In the genomic region with DNA sequence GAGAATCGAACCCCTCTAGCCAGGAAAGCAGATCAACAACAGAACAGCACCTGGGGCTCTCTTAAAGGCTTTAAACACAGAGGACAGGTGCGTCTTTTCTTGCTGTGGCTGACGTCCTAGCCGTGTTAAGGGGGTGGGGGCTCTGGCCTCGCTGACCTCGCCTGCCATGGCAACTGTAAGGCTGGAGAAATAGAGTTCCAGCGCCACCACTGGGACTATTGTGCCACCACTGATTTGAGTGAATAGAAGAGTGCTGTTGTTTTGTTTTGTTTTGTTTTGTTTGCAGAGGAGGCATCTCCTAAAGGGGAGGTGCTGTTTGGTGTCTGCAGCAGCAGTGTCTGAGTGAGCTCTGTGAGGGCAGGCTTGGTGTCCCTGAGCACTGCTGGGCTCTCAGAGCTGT, we compare ENCODE assay signal across 17 cellular contexts. TPM values are rescaled to one million over a fixed set of nuclear protein-coding genes. Genes with fewer than 3 reads are reported as not detected.
DNase-seq lines count a peak whose midpoint lies in the region; ATAC-seq, FAIRE-seq and TF ChIP-seq lines count a peak whose summit lies in the region.
"Had no signal": no experiment of that assay in that cellular context is flagged by ENCODE, and none has a peak within 500 bp of the region (broad histone marks: within the 10 kb centered on the region; RNA-seq: fewer than 3 reads in every experiment).

No MANE protein-coding gene starts in this region.

- intact Hi-C loops in activated CD8-positive, alpha-beta T cell treated with anti-CD3 and anti-CD28 coated beads for 36 hours (cut with micrococcal nuclease), result no loop called here
- intact Hi-C loops in K562 (cut with micrococcal nuclease), result no loop called here

- no peaks in the 10 kb centered on the region for H3K36me3 ChIP-seq in K562 (ENCODE audit: control insufficient read depth, insufficient read depth, low read length)
- H3K36me3 ChIP-seq in GM23248 (ENCODE audit: low read depth), result no peaks in the 10 kb centered on the region

- H3K9me1 ChIP-seq in K562 (ENCODE audit: control insufficient read depth, insufficient read depth, low read length), result no peaks in the 10 kb centered on the region

- H4K20me1 ChIP-seq in K562 (replicated peaks; ENCODE audit: control insufficient read depth, insufficient read depth, low read length), result no peaks in the 10 kb centered on the region
- no peaks in the 10 kb centered on the region for H4K20me1 ChIP-seq in GM23248 (ENCODE audit: insufficient read depth)

- TF ChIP-seq POLR2A in K562 (conservative IDR thresholded peaks at IDR 0.05), result no peak

- H3K4me1 ChIP-seq in K562 (replicated peaks in 1 of 2; ENCODE audit: control insufficient read depth in 2 of 2, insufficient read depth in 2 of 2, low read length in 2 of 2) (no peaks in the 10 kb centered on the region), GM23248 (ENCODE audit: insufficient read depth) (no peaks in the 10 kb centered on the region)

- in situ Hi-C loops in K562 (cut with MboI) (no loop called here), GM23248 (cut with MboI) (no loop called here)

- no peaks in the 10 kb centered on the region for H3K9me2 ChIP-seq in GM23248 (ENCODE audit: insufficient read depth)

- peaks cover 4% of the 10 kb centered on the region for H3K4me1 Mint-ChIP-seq in activated CD8-positive, alpha-beta T cell treated with anti-CD3 and anti-CD28 coated beads for 36 hours (ENCODE audit: low read depth)
- H3K4me1 Mint-ChIP-seq in activated CD8-positive, alpha-beta T cell treated with anti-CD3 and anti-CD28 coated beads, Interleukin-2, amount 10 ng/mL, durations not matched to agents 7 days and 5 days (ENCODE audit: low read depth), result peaks cover 12% of the 10 kb centered on the region
- no peaks in the 10 kb centered on the region for H3K4me1 Mint-ChIP-seq in immature natural killer cell
- H3K4me1 Mint-ChIP-seq: activated CD4-positive, alpha-beta T cell treated with anti-CD3 and anti-CD28 coated beads, Interleukin-2, amount 10 ng/mL, durations not matched to agents 24 days and 14 days had no signal

- H3K4me3 ChIP-seq in K562, result no peak overlapping the region
- no peak overlapping the region for H3K4me3 ChIP-seq in GM23248

- no peak overlapping the region for H3K27ac Mint-ChIP-seq in activated CD8-positive, alpha-beta T cell treated with anti-CD3 and anti-CD28 coated beads for 36 hours
- no peak overlapping the region for H3K27ac Mint-ChIP-seq in activated CD8-positive, alpha-beta T cell treated with anti-CD3 and anti-CD28 coated beads, Interleukin-2, amount 10 ng/mL, durations not matched to agents 7 days and 5 days
- no peak overlapping the region for H3K27ac Mint-ChIP-seq in immature natural killer cell
- H3K27ac Mint-ChIP-seq: activated CD4-positive, alpha-beta T cell treated with anti-CD3 and anti-CD28 coated beads, Interleukin-2, amount 10 ng/mL, durations not matched to agents 24 days and 14 days had no signal

- H3K27me3 ChIP-seq in K562 (ENCODE audit: control insufficient read depth in 2 of 2, insufficient read depth in 2 of 2, low read length in 2 of 2), result peaks cover 0 to 38% of the 10 kb centered on the region in 2 experiments; a peak in 3 of 5 replicates
- H3K27me3 ChIP-seq in GM23248 (replicated peaks; ENCODE audit: insufficient read depth), result peaks cover 12% of the 10 kb centered on the region

- FAIRE-seq in K562 (lab: Jason Lieb, UNC), result no peak
- FAIRE-seq in urothelium cell line (lab: Jason Lieb, UNC), result peak; percentile 30

- no peak overlapping the region for H3K27ac ChIP-seq in K562 (ENCODE audit: extremely low read depth, low read depth, low read length)
- H3K27ac ChIP-seq in GM23248, result no peak overlapping the region

- no TSS peak for BruUV-seq in K562 (replicated peaks; lab: Mats Ljungman, UMichigan)

- no peak overlapping the region for H3K9ac ChIP-seq in K562 (ENCODE audit: insufficient read depth in 1 of 2, low read depth in 2 of 2, low read length in 2 of 2)
- H3K9ac ChIP-seq in GM23248, result no peak overlapping the region

- no peak for TF ChIP-seq CTCF in activated CD8-positive, alpha-beta T cell treated with anti-CD3 and anti-CD28 coated beads for 36 hours (IDR thresholded peaks at IDR 0.05)
- peak in 1 of 3 experiments; percentile 11; a peak in 1 of 6 replicates for TF ChIP-seq CTCF in K562 (IDR thresholded peaks at IDR 0.05 in 2 of 3, conservative IDR thresholded peaks at IDR 0.05 in 1 of 3; ENCODE audit: insufficient read depth in 2 of 3, low read depth in 1 of 3, low read length in 3 of 3)

- H3K79me2 ChIP-seq in K562 (ENCODE audit: control insufficient read depth, insufficient read depth, low read length) (no peaks in the 10 kb centered on the region), GM23248 (ENCODE audit: insufficient read depth) (no peaks in the 10 kb centered on the region)

- POLR2A ChIA-PET in activated CD8-positive, alpha-beta T cell treated with anti-CD3 and anti-CD28 coated beads for 36 hours (lab: Charles Lee), result no interaction called here
- POLR2A ChIA-PET in activated CD8-positive, alpha-beta T cell treated with anti-CD3 and anti-CD28 coated beads, Interleukin-2, amount 10 ng/mL, durations not matched to agents 7 days and 5 days (lab: Charles Lee), result no interaction called here
- POLR2A ChIA-PET in K562 (lab: Yijun Ruan, JAX), result no interaction called here

- CTCF ChIA-PET in activated CD8-positive, alpha-beta T cell treated with anti-CD3 and anti-CD28 coated beads for 36 hours (lab: Charles Lee), result interaction anchor here (1.5 kb wide), 1 partner anchor 157 kb away, joined by 6 read pairs; no protein-coding TSS in a partner anchor
- CTCF ChIA-PET in activated CD8-positive, alpha-beta T cell treated with anti-CD3 and anti-CD28 coated beads, Interleukin-2, amount 10 ng/mL, durations not matched to agents 7 days and 5 days (lab: Charles Lee), result no interaction called here
- CTCF ChIA-PET in K562 (lab: Yijun Ruan, JAX; ENCODE audit: low intra/inter-chr PET ratio), result no interaction called here

- no peaks in the 10 kb centered on the region for H3K9me3 ChIP-seq in K562 (replicated peaks; ENCODE audit: control insufficient read depth, insufficient read depth, low read depth, low read length)
- H3K9me3 ChIP-seq in GM23248 (ENCODE audit: low read depth), result no peaks in the 10 kb centered on the region

- H2AFZ ChIP-seq in K562 (ENCODE audit: low read depth, low read length), result no peak overlapping the region
- H2AFZ ChIP-seq in GM23248, result no peak overlapping the region

- ATAC-seq in activated CD8-positive, alpha-beta T cell treated with anti-CD3 and anti-CD28 coated beads for 36 hours, result no peak
- ATAC-seq in activated CD8-positive, alpha-beta T cell treated with anti-CD3 and anti-CD28 coated beads, Interleukin-2, amount 10 ng/mL, durations not matched to agents 7 days and 5 days, result no peak
- ATAC-seq in K562, result no peak
- ATAC-seq: left lobe of liver; stimulated activated naive CD8-positive, alpha-beta T cell treated with anti-CD3 and anti-CD28 coated beads, Interleukin-15, Interleukin-2, amounts not matched to agents 100 U/mL and 50 U/mL, for 24 hours had no signal

- H3K4me3 Mint-ChIP-seq in activated CD8-positive, alpha-beta T cell treated with anti-CD3 and anti-CD28 coated beads for 36 hours, result no peak overlapping the region
- H3K4me3 Mint-ChIP-seq in activated CD8-positive, alpha-beta T cell treated with anti-CD3 and anti-CD28 coated beads, Interleukin-2, amount 10 ng/mL, durations not matched to agents 7 days and 5 days, result no peak overlapping the region
- H3K4me3 Mint-ChIP-seq in immature natural killer cell, result no peak overlapping the region
- H3K4me3 Mint-ChIP-seq: activated CD4-positive, alpha-beta T cell treated with anti-CD3 and anti-CD28 coated beads, Interleukin-2, amount 10 ng/mL, durations not matched to agents 24 days and 14 days had no signal

- no peaks in the 10 kb centered on the region for H3K9me3 Mint-ChIP-seq in activated CD8-positive, alpha-beta T cell treated with anti-CD3 and anti-CD28 coated beads for 36 hours
- no peaks in the 10 kb centered on the region for H3K9me3 Mint-ChIP-seq in activated CD8-positive, alpha-beta T cell treated with anti-CD3 and anti-CD28 coated beads, Interleukin-2, amount 10 ng/mL, durations not matched to agents 7 days and 5 days (ENCODE audit: insufficient read depth)
- H3K9me3 Mint-ChIP-seq in immature natural killer cell, result no peaks in the 10 kb centered on the region
- H3K9me3 Mint-ChIP-seq: activated CD4-positive, alpha-beta T cell treated with anti-CD3 and anti-CD28 coated beads, Interleukin-2, amount 10 ng/mL, durations not matched to agents 24 days and 14 days had no signal

- no peak for TF ChIP-seq RAD21 in K562 (CRISPR knock-in tag; conservative IDR thresholded peaks at IDR 0.05 in 1 of 2, IDR thresholded peaks at IDR 0.05 in 1 of 2)

- no peak for TF ChIP-seq EP300 in K562 (IDR thresholded peaks at IDR 0.05; ENCODE audit: low read length)

- H3K27me3 Mint-ChIP-seq in activated CD8-positive, alpha-beta T cell treated with anti-CD3 and anti-CD28 coated beads for 36 hours, result peaks cover 17% of the 10 kb centered on the region
- H3K27me3 Mint-ChIP-seq in activated CD8-positive, alpha-beta T cell treated with anti-CD3 and anti-CD28 coated beads, Interleukin-2, amount 10 ng/mL, durations not matched to agents 7 days and 5 days (ENCODE audit: low read depth), result peaks cover 23% of the 10 kb centered on the region
- peaks cover 7 to 16% (median 11%) of the 10 kb centered on the region in 3 donors for H3K27me3 Mint-ChIP-seq in immature natural killer cell (ENCODE audit: low read depth in 3 of 3)

- H3K36me3 Mint-ChIP-seq in activated CD8-positive, alpha-beta T cell treated with anti-CD3 and anti-CD28 coated beads for 36 hours (ENCODE audit: low read depth), result no peaks in the 10 kb centered on the region
- no peaks in the 10 kb centered on the region for H3K36me3 Mint-ChIP-seq in activated CD8-positive, alpha-beta T cell treated with anti-CD3 and anti-CD28 coated beads, Interleukin-2, amount 10 ng/mL, durations not matched to agents 7 days and 5 days (ENCODE audit: low read depth)
- H3K36me3 Mint-ChIP-seq in immature natural killer cell, result no peaks in the 10 kb centered on the region

- no peaks in the 10 kb centered on the region for H3F3A ChIP-seq in GM23248 (ENCODE audit: insufficient read depth)

- DNase-seq in activated CD8-positive, alpha-beta T cell treated with anti-CD3 and anti-CD28 coated beads for 36 hours, result peak; percentile 4
- no peak for DNase-seq in activated CD8-positive, alpha-beta T cell treated with anti-CD3 and anti-CD28 coated beads, Interleukin-2, amount 10 ng/mL, durations not matched to agents 7 days and 5 days
- DNase-seq in NCI-H2196 (lab: John Stamatoyannopoulos, UW; ENCODE audit: unreplicated experiment) (peak; percentile 44), K562 (ENCODE audit: extremely low read depth in 1 of 4, low spot score in 3 of 4) (no peak), urothelium cell line (ENCODE audit: low spot score) (no peak), immature natural killer cell (no peak), GDM1 (lab: John Stamatoyannopoulos, UW) (no peak), GM23248 (no peak)
- DNase-seq: activated CD4-positive, alpha-beta T cell treated with anti-CD3 and anti-CD28 coated beads, Interleukin-2, amount 10 ng/mL, durations not matched to agents 24 days and 14 days; activated naive CD4-positive, alpha-beta T cell; HCEC 1CT; NCI-H1048; stimulated activated naive CD8-positive, alpha-beta T cell treated with anti-CD3 and anti-CD28 coated beads, Interleukin-15, Interleukin-2, amounts not matched to agents 100 U/mL and 50 U/mL, for 24 hours had no signal

- 1% methylated on average over 7 of the region's 7 CpGs for WGBS in K562 (ENCODE audit: insufficient coverage, low coverage, missing lambda C conversion rate)
- 3 to 7% methylated on average over 7 of the region's 7 CpGs for WGBS in GM23248 (ENCODE audit: low coverage in 1 of 2, low lambda C conversion rate in 2 of 2, missing lambda C conversion rate in 2 of 2), 2 experiments

- H3K4me2 ChIP-seq in K562 (ENCODE audit: insufficient read depth, low read length) (no peak overlapping the region), GM23248 (ENCODE audit: unreplicated experiment) (no peak overlapping the region)

RNA-seq across cellular contexts. Expression of gene PRMT8, which starts 34.2 kb away (rescaled TPM):
- total RNA-seq in activated CD8-positive, alpha-beta T cell treated with anti-CD3 and anti-CD28 coated beads for 36 hours, result not detected
- total RNA-seq in activated CD8-positive, alpha-beta T cell treated with anti-CD3 and anti-CD28 coated beads, Interleukin-2, amount 10 ng/mL, durations not matched to agents 7 days and 5 days, result not detected
- not detected in 2 replicates for total RNA-seq in K562 (2011; cell fraction: chromatin; rRNA removed; ENCODE audit: low replicate concordance)
- total RNA-seq in K562 (2011; cell fraction: nucleolus; rRNA removed), result not detected in 2 replicates
- not detected in 2 replicates for total RNA-seq in K562 (2011; cell fraction: nucleoplasm; rRNA removed)
- total RNA-seq in K562 (2014; rRNA removed) (not detected in 2 replicates), K562 (2014; rRNA removed; fragmentation: Illumina TruSeq; extraction: Trizol) (not detected in 2 replicates), K562 (2015; rRNA removed; fragmentation: Illumina TruSeq; extraction: Trizol) (not detected in 2 replicates), K562 (2021) (not detected in 2 replicates)
- polyA plus RNA-seq in K562 (2011; rRNA removed) (not detected in 2 replicates), K562 (2014; fragmentation: Illumina TruSeq; extraction: Trizol) (not detected in 2 replicates), K562 (2014; fragmentation: Nextera tagmentation; extraction: Ambion mirVana) (not detected), K562 (2014; rRNA removed) (not detected in 2 replicates), immature natural killer cell (not detected), GM23248 (2016; fragmentation: Nextera tagmentation; extraction: Ambion mirVana) (not detected in 2 replicates)
- not detected in 2 replicates for polyA plus RNA-seq in K562 (2011; cell fraction: cytosol; rRNA removed)
- polyA plus RNA-seq in K562 (2011; cell fraction: nucleus; rRNA removed), result not detected in 2 replicates
- not detected in 2 replicates for polyA plus RNA-seq in K562 (2012)
- polyA minus RNA-seq in K562 (2011; rRNA and poly(A)+ RNA removed), result not detected in 2 replicates
- polyA minus RNA-seq in K562 (2011; cell fraction: cytosol; rRNA and poly(A)+ RNA removed), result not detected in 2 replicates
- polyA minus RNA-seq in K562 (2011; cell fraction: nucleus; rRNA and poly(A)+ RNA removed), result not detected in 2 replicates
- not detected in 2 replicates for total RNA-seq in GM23248 (2014; rRNA removed; shearing (Covaris generic))
- total RNA-seq: activated CD4-positive, alpha-beta T cell treated with anti-CD3 and anti-CD28 coated beads, Interleukin-2, amount 10 ng/mL, durations not matched to agents 24 days and 14 days; chondrocyte; fibroblast of villous mesenchyme; left lobe of liver had no signal
- polyA plus RNA-seq: AG04450 had no signal

Comparison
In these comparisons a context has a peak if more than half of its experiments do, and no peak if none do; other contexts are left out.
1. DNase-seq: peak in activated CD8-positive, alpha-beta T cell treated with anti-CD3 and anti-CD28 coated beads for 36 hours (single experiment) and NCI-H2196 (single experiment); none in activated CD8-positive, alpha-beta T cell treated with anti-CD3 and anti-CD28 coated beads, Interleukin-2, amount 10 ng/mL, durations not matched to agents 7 days and 5 days (single experiment), K562 (0 of 4), urothelium cell line (single experiment), immature natural killer cell (0 of 3), GDM1 (single experiment) and GM23248 (single experiment).